ENCODE assay signal across 17 cellular contexts in genomic region chr5:57111993-57112392, GRCh38.
"Had no signal": no experiment of that assay in that cellular context is flagged by ENCODE, and none has a peak within 500 bp of the region (broad histone marks: within the 10 kb centered on the region; RNA-seq: fewer than 3 reads in every experiment).

No MANE protein-coding gene starts in this region.

- DNase-seq: activated CD4-positive, alpha-beta T cell treated with anti-CD3 and anti-CD28 coated beads for 1 hour; activated CD4-positive, alpha-beta T cell treated with anti-CD3 and anti-CD28 coated beads, Interleukin-2, amount 50 U/mL, for 1 hour; activated CD8-positive, alpha-beta T cell treated with anti-CD3 and anti-CD28 coated beads, Interleukin-2, amount 10 ng/mL, durations not matched to agents 7 days and 5 days; activated gamma-delta T cell treated with Interleukin-2 at 50 U/mL for 16 hours; activated T-cell treated with anti-CD3 and anti-CD28 coated beads, Interleukin-2, amount 50 U/mL, for 1 hour; anterior cingulate cortex; body of pancreas; foreskin fibroblast; heart right ventricle; kidney; left lung; occipital lobe; stimulated activated CD4-positive, alpha-beta T cell treated with anti-CD3 and anti-CD28 coated beads, Interleukin-4, amount 100 ng/mL, for 24 hours; stimulated activated naive CD8-positive, alpha-beta T cell treated with anti-CD3 and anti-CD28 coated beads, Interleukin-15, Interleukin-2, amounts not matched to agents 100 U/mL and 50 U/mL, for 24 hours; SW 1271; WERI-Rb-1 had no signal

- H3K4me3 ChIP-seq: body of pancreas, cardiac muscle cell, heart right ventricle, left lung had no signal

- H3K4me1 ChIP-seq: body of pancreas, heart right ventricle, left lung had no signal

- H3K36me3 ChIP-seq: cardiac muscle cell, heart right ventricle, left lung, WERI-Rb-1 had no signal

- H3K27me3 ChIP-seq: body of pancreas, cardiac muscle cell, heart right ventricle, left lung had no signal

- H3K27ac ChIP-seq: body of pancreas, cardiac muscle cell, heart right ventricle, left lung, WERI-Rb-1 had no signal

- H3K9me3 ChIP-seq: body of pancreas, heart right ventricle, left lung had no signal

- ATAC-seq: activated CD8-positive, alpha-beta T cell treated with anti-CD3 and anti-CD28 coated beads, Interleukin-2, amount 10 ng/mL, durations not matched to agents 7 days and 5 days; body of pancreas; heart right ventricle; left lung; stimulated activated naive CD8-positive, alpha-beta T cell treated with anti-CD3 and anti-CD28 coated beads, Interleukin-15, Interleukin-2, amounts not matched to agents 100 U/mL and 50 U/mL, for 24 hours had no signal
